In genomic region chr3:172701056-172701455, GRCh38 we compare ENCODE assay signal across 21 cellular contexts.
"Had no signal": no experiment of that assay in that cellular context is flagged by ENCODE, and none has a peak within 500 bp of the region (broad histone marks: within the 10 kb centered on the region; RNA-seq: fewer than 3 reads in every experiment).

No MANE protein-coding gene starts in this region.

- H3K4me1 ChIP-seq: thyroid gland had no signal

- ATAC-seq: natural killer cell treated with Interleukin-12 subunit alpha and Interleukin-12 subunit beta and Interleukin-15 and Interleukin-18, amount 100 ng/mL, for 72 hours; right cardiac atrium; stimulated activated effector memory CD8-positive, alpha-beta T cell treated with anti-CD3 and anti-CD28 coated beads, Interleukin-12 subunit alpha, Interleukin-12 subunit beta, amount 100 ng/mL, for 72 hours; stimulated activated naive CD8-positive, alpha-beta T cell treated with anti-CD3 and anti-CD28 coated beads, Interleukin-15, Interleukin-2, amounts not matched to agents 100 U/mL and 50 U/mL, for 24 hours had no signal

- H3K4me3 ChIP-seq: pancreas, smooth muscle cell, suprapubic skin, thyroid gland, upper lobe of right lung, vagina had no signal

- H3K27me3 Mint-ChIP-seq: natural killer cell treated with Interleukin-12 subunit alpha and Interleukin-12 subunit beta and Interleukin-15 and Interleukin-18, amount 100 ng/mL, for 72 hours; progenitor cell of endocrine pancreas had no signal

- H3K36me3 ChIP-seq: pancreas, suprapubic skin, thyroid gland, upper lobe of right lung, vagina had no signal

- H3K36me3 Mint-ChIP-seq: mesothelial cell of epicardium; natural killer cell treated with Interleukin-12 subunit alpha and Interleukin-12 subunit beta and Interleukin-15 and Interleukin-18, amount 100 ng/mL, for 72 hours; stimulated activated effector memory CD8-positive, alpha-beta T cell treated with anti-CD3 and anti-CD28 coated beads, Interleukin-12 subunit alpha, Interleukin-12 subunit beta, amount 100 ng/mL, for 72 hours had no signal

- H3K27ac Mint-ChIP-seq: endodermal cell; mesothelial cell of epicardium; natural killer cell treated with Interleukin-12 subunit alpha and Interleukin-12 subunit beta and Interleukin-15 and Interleukin-18, amount 100 ng/mL, for 72 hours; progenitor cell of endocrine pancreas; stimulated activated effector memory CD8-positive, alpha-beta T cell treated with anti-CD3 and anti-CD28 coated beads, Interleukin-12 subunit alpha, Interleukin-12 subunit beta, amount 100 ng/mL, for 72 hours had no signal

- DNase-seq: effector CD4-positive, alpha-beta T cell; endodermal cell; foreskin melanocyte; head of caudate nucleus; hippocampal formation; kidney glomerular epithelial cell; occipital lobe; pancreas; right cardiac atrium; stimulated activated CD4-positive, alpha-beta T cell treated with anti-CD3 and anti-CD28 coated beads, Interleukin-4, amount 100 ng/mL, for 1 hour; stimulated activated CD8-positive, alpha-beta memory T cell treated with anti-CD3 and anti-CD28 coated beads, Interleukin-4, amount 100 ng/mL, for 48 hours; stimulated activated naive CD8-positive, alpha-beta T cell treated with anti-CD3 and anti-CD28 coated beads, Interleukin-15, Interleukin-2, amounts not matched to agents 100 U/mL and 50 U/mL, for 24 hours; thyroid gland; upper lobe of right lung had no signal

- H3K4me3 Mint-ChIP-seq: endodermal cell; mesothelial cell of epicardium; natural killer cell treated with Interleukin-12 subunit alpha and Interleukin-12 subunit beta and Interleukin-15 and Interleukin-18, amount 100 ng/mL, for 72 hours; stimulated activated effector memory CD8-positive, alpha-beta T cell treated with anti-CD3 and anti-CD28 coated beads, Interleukin-12 subunit alpha, Interleukin-12 subunit beta, amount 100 ng/mL, for 72 hours had no signal

- H3K9me3 ChIP-seq: pancreas, suprapubic skin, thyroid gland, upper lobe of right lung, vagina had no signal

- H3K4me2 ChIP-seq: smooth muscle cell had no signal

- H3K27ac ChIP-seq: pancreas, suprapubic skin, thyroid gland, upper lobe of right lung, vagina had no signal

- H3K27me3 ChIP-seq: pancreas, suprapubic skin, thyroid gland, upper lobe of right lung, vagina had no signal

- H3K9me3 Mint-ChIP-seq: endodermal cell; mesothelial cell of epicardium; natural killer cell treated with Interleukin-12 subunit alpha and Interleukin-12 subunit beta and Interleukin-15 and Interleukin-18, amount 100 ng/mL, for 72 hours; stimulated activated effector memory CD8-positive, alpha-beta T cell treated with anti-CD3 and anti-CD28 coated beads, Interleukin-12 subunit alpha, Interleukin-12 subunit beta, amount 100 ng/mL, for 72 hours had no signal
